Comparison of ENCODE assay signal across 12 cellular contexts in the genomic region with DNA sequence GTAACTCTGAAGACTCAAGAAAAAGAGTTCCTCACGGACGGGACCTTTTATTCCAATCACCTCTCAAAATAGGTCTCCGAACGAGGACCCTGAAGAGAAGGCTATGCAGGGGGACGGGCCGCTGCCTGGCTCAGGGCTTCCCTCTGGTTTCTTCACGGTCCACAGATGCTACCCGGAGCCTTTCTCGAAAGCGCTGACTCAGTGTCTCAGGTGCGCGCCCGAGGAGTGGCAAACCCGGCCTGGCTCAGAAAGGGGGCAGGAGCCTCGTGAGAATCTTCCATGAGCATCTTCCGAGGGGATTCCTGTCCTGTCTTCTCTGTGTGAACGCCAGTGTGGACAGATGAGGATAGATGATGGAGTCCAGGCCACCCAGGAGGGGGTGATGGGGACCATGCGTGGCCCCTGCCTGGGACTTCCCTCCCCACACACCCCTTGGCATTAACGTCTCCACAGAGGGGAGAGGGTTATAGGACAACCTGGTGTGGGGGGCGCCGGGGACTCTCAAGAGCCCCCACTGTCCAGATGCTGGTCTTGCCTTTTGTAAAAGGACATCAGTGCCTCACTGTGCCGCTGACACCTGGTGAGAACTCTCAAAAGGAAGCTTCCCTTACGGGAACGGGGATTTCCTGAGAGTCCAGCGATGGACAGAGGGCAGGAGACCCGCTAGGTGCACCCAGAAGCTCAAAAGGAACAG. TPM values are rescaled to one million over a fixed set of nuclear protein-coding genes. Genes with fewer than 3 reads are reported as not detected.
DNase-seq lines count a peak whose midpoint lies in the region; ATAC-seq and TF ChIP-seq lines count a peak whose summit lies in the region.
"Had no signal": no experiment of that assay in that cellular context is flagged by ENCODE, and none has a peak within 500 bp of the region (broad histone marks: within the 10 kb centered on the region; RNA-seq: fewer than 3 reads in every experiment).

No MANE protein-coding gene starts in this region.

- intact Hi-C loops in activated B cell treated with CpG ODN at 0.5 μM for 24 hours (cut with micrococcal nuclease) = no loop called here

- CTCF ChIA-PET in activated B cell treated with CpG ODN at 0.5 μM for 24 hours (lab: Charles Lee) = interaction anchor here (0.6 to 5.2 kb wide), 6 partner anchors 13 to 84 kb away, joined by 3 to 100 read pairs (median 5); a partner anchor contains a TSS

- no peak for ATAC-seq in activated B cell treated with CpG ODN at 0.5 μM for 24 hours (ENCODE audit: low read depth)
- no peak for ATAC-seq in HG02970 (IDR thresholded peaks at IDR 0.05; ENCODE audit: low FRiP score, unreplicated experiment)

- no peak for DNase-seq in T-helper 2 cell treated with Interferon-gamma antibody and Interleukin-4, amounts not matched to agents 5 μg/mL and 100 μg/mL, for 36 hours (ENCODE audit: low spot score)
- DNase-seq in T-helper 2 cell (no peak), activated B cell treated with CpG ODN at 0.5 μM for 24 hours (no peak), germinal center (ENCODE audit: low spot score) (peak; percentile 16), substantia nigra (lab: John Stamatoyannopoulos, UW) (no peak), NCI-H2171 (lab: John Stamatoyannopoulos, UW) (no peak), SKM-1 treated with dmso at 0.1 percent for 144 hours (lab: John Stamatoyannopoulos, UW; ENCODE audit: unreplicated experiment) (no peak)
- DNase-seq: activated CD4-positive, CD25-positive, alpha-beta regulatory T cell; cortex of kidney; H9; NCI-H446 treated with DMSO at 0.1 percent for 48 hours had no signal

- H3K27me3 Mint-ChIP-seq in T-helper 2 cell treated with Interferon-gamma antibody and Interleukin-4, amounts not matched to agents 5 μg/mL and 100 μg/mL, for 36 hours (ENCODE audit: low read depth) = no peaks in the 10 kb centered on the region
- no peaks in the 10 kb centered on the region for H3K27me3 Mint-ChIP-seq in activated B cell treated with CpG ODN at 0.5 μM for 24 hours

- H3K4me1 Mint-ChIP-seq in T-helper 2 cell treated with Interferon-gamma antibody and Interleukin-4, amounts not matched to agents 5 μg/mL and 100 μg/mL, for 36 hours (ENCODE audit: low read depth) = peaks cover 36% of the 10 kb centered on the region
- H3K4me1 Mint-ChIP-seq in activated B cell treated with CpG ODN at 0.5 μM for 24 hours = peaks cover 54% of the 10 kb centered on the region

- no peak for TF ChIP-seq CTCF in activated B cell treated with CpG ODN at 0.5 μM for 24 hours (IDR thresholded peaks at IDR 0.05)

- POLR2A ChIA-PET in activated B cell treated with CpG ODN at 0.5 μM for 24 hours (lab: Charles Lee) = interaction anchor here (0.5 to 6.8 kb wide), 17 partner anchors 8 to 202 kb away, joined by 3 to 669 read pairs (median 8); a partner anchor contains a TSS

- peak overlapping the region; percentile 53 for H3K27ac ChIP-seq in substantia nigra (ENCODE audit: low read depth, low read length, poor library complexity, severe bottlenecking)

- H3K4me3 Mint-ChIP-seq in T-helper 2 cell treated with Interferon-gamma antibody and Interleukin-4, amounts not matched to agents 5 μg/mL and 100 μg/mL, for 36 hours = peak overlapping the region; percentile 95
- H3K4me3 Mint-ChIP-seq in activated B cell treated with CpG ODN at 0.5 μM for 24 hours = peak overlapping the region; percentile 61
- H3K4me3 Mint-ChIP-seq: H9 had no signal

- H3K27ac Mint-ChIP-seq in T-helper 2 cell treated with Interferon-gamma antibody and Interleukin-4, amounts not matched to agents 5 μg/mL and 100 μg/mL, for 36 hours = peak overlapping the region; percentile 95
- peak overlapping the region; percentile 95 for H3K27ac Mint-ChIP-seq in activated B cell treated with CpG ODN at 0.5 μM for 24 hours

- no peaks in the 10 kb centered on the region for H3K9me3 Mint-ChIP-seq in T-helper 2 cell treated with Interferon-gamma antibody and Interleukin-4, amounts not matched to agents 5 μg/mL and 100 μg/mL, for 36 hours
- H3K9me3 Mint-ChIP-seq in activated B cell treated with CpG ODN at 0.5 μM for 24 hours = no peaks in the 10 kb centered on the region
- H3K9me3 Mint-ChIP-seq: H9 had no signal

- H3K36me3 Mint-ChIP-seq in T-helper 2 cell treated with Interferon-gamma antibody and Interleukin-4, amounts not matched to agents 5 μg/mL and 100 μg/mL, for 36 hours (ENCODE audit: low read depth) = peaks cover 34% of the 10 kb centered on the region
- peaks cover 28% of the 10 kb centered on the region for H3K36me3 Mint-ChIP-seq in activated B cell treated with CpG ODN at 0.5 μM for 24 hours (ENCODE audit: low read depth)

RNA-seq across cellular contexts. Expression of a gene that starts 16.5 kb away (rescaled TPM):
- 59.2 and 70.3 TPM in 2 replicates for total RNA-seq in activated B cell treated with CpG ODN at 0.5 μM for 24 hours

RNA-seq across cellular contexts. Expression of a gene that starts 24.9 kb away (rescaled TPM):
- 206 and 225 TPM in 2 replicates for total RNA-seq in activated B cell treated with CpG ODN at 0.5 μM for 24 hours

RNA-seq across cellular contexts. Expression of a gene that starts 32.1 kb away (rescaled TPM):
- total RNA-seq in activated B cell treated with CpG ODN at 0.5 μM for 24 hours = 15.6 and 17.8 TPM in 2 replicates

RNA-seq across cellular contexts. Expression of a gene that starts 34.0 kb away (rescaled TPM):
- 5.6 and 6.9 TPM in 2 replicates for total RNA-seq in activated B cell treated with CpG ODN at 0.5 μM for 24 hours
